Comparison of ENCODE assay signal across 21 cellular contexts in the genomic region with DNA sequence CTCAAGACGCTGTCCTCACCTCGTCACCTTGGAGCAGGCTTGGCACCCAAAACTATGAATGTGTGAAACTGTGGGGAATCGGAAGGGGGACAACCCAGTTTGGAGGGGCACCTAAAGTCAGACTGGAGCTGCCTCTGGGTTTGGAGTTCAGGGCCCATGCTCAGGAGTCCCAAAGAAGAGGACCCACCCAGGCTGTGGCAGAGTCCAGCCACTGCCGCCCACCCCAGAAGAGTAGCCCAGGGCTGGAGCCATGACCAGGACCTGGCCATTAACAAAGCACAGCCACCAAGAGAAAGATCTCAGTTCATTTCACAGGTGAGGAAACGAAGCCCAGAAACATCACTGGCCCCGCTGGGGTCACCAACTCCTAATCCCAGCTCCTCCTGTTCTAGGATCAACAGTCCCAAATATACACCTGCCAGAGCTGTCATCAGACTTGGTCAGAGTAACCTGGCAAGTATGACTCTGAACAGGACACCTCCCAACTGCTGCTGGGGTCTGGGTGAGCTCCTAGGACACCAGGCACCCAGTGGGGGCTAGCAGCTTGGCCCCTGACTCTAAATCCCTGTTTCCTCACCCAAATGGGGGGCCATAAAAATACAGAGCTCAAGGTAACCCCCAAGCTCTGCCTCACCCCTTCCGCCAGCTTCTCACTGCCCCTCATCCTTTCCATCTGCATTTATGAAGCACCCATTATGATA. TPM values are rescaled to one million over a fixed set of nuclear protein-coding genes. Genes with fewer than 3 reads are reported as not detected.
DNase-seq lines count a peak whose midpoint lies in the region; ATAC-seq, FAIRE-seq and TF ChIP-seq lines count a peak whose summit lies in the region.
"Had no signal": no experiment of that assay in that cellular context is flagged by ENCODE, and none has a peak within 500 bp of the region (broad histone marks: within the 10 kb centered on the region; RNA-seq: fewer than 3 reads in every experiment).

No MANE protein-coding gene starts in this region.

- no peak for FAIRE-seq in frontal cortex (lab: Jason Lieb, UNC)
- FAIRE-seq: GM19239, TTC549 had no signal

- POLR2A ChIA-PET in MCF 10A (lab: Yijun Ruan, JAX) = interaction anchor here (0.6 kb wide), 1 partner anchor 14 kb away, joined by 3 read pairs; no protein-coding TSS in a partner anchor

- TF ChIP-seq CTCF in breast epithelium (IDR thresholded peaks at IDR 0.05) (no peak), MCF 10A (IDR thresholded peaks at IDR 0.05; ENCODE audit: unreplicated experiment) (no peak), suprapubic skin (IDR thresholded peaks at IDR 0.05) (no peak)

- BruUV-seq in MCF 10A (replicated peaks; lab: Mats Ljungman, UMichigan) = no TSS peak

- no peak for ATAC-seq in HG03354 (IDR thresholded peaks at IDR 0.05; ENCODE audit: poor library complexity, severe bottlenecking, unreplicated experiment)
- no peak for ATAC-seq in HG02970 (IDR thresholded peaks at IDR 0.05; ENCODE audit: low FRiP score, unreplicated experiment)
- ATAC-seq: activated CD4-positive, alpha-beta T cell treated with anti-CD3 and anti-CD28 coated beads for 36 hours; activated CD8-positive, alpha-beta memory T cell treated with anti-CD3 and anti-CD28 coated beads, Interleukin-2, amount 10 ng/mL, durations not matched to agents 7 days and 5 days; body of pancreas had no signal

- intact Hi-C loops in breast epithelium (cut with DNase I; ENCODE audit: low total_unique reads) (no loop called here), MCF 10A (cut with micrococcal nuclease) (no loop called here)

- H3K27ac Mint-ChIP-seq in MCF 10A (ENCODE audit: low read depth, unreplicated experiment) = no peak overlapping the region
- H3K27ac Mint-ChIP-seq: activated CD4-positive, alpha-beta T cell treated with anti-CD3 and anti-CD28 coated beads for 36 hours; activated CD8-positive, alpha-beta memory T cell treated with anti-CD3 and anti-CD28 coated beads, Interleukin-2, amount 10 ng/mL, durations not matched to agents 7 days and 5 days had no signal

- H3K9me3 ChIP-seq in breast epithelium (no peaks in the 10 kb centered on the region), suprapubic skin (no peaks in the 10 kb centered on the region)
- H3K9me3 ChIP-seq: body of pancreas had no signal

- H3K4me1 Mint-ChIP-seq in MCF 10A (ENCODE audit: insufficient read depth, unreplicated experiment) = peaks cover 6% of the 10 kb centered on the region

- H3K36me3 ChIP-seq in breast epithelium (no peaks in the 10 kb centered on the region), suprapubic skin (no peaks in the 10 kb centered on the region)

- H3K27ac ChIP-seq in breast epithelium (peak overlapping the region; percentile 17 to 85), suprapubic skin (no peak overlapping the region)
- H3K27ac ChIP-seq: body of pancreas had no signal

- H3K36me3 Mint-ChIP-seq in MCF 10A (ENCODE audit: insufficient read depth, unreplicated experiment) = no peaks in the 10 kb centered on the region
- H3K36me3 Mint-ChIP-seq: activated CD8-positive, alpha-beta memory T cell treated with anti-CD3 and anti-CD28 coated beads, Interleukin-2, amount 10 ng/mL, durations not matched to agents 7 days and 5 days had no signal

- TF ChIP-seq EP300 in suprapubic skin (IDR thresholded peaks at IDR 0.05) = no peak

- CTCF ChIA-PET in MCF 10A (lab: Yijun Ruan, JAX) = interaction anchor here (1.0 to 2.5 kb wide), 2 partner anchors 33 to 36 kb away, joined by 3 to 19 read pairs; a partner anchor contains a TSS

- DNase-seq in breast epithelium (ENCODE audit: low spot score in 2 of 2) (no peak), MCF 10A (ENCODE audit: unreplicated experiment) (no peak), frontal cortex (ENCODE audit: low spot score in 2 of 2) (peak; percentile 12 to 14), suprapubic skin (ENCODE audit: low spot score in 2 of 2) (peak; percentile 45 to 57)
- DNase-seq: activated CD4-positive, alpha-beta T cell treated with anti-CD3 and anti-CD28 coated beads for 36 hours; activated CD8-positive, alpha-beta memory T cell treated with anti-CD3 and anti-CD28 coated beads, Interleukin-2, amount 10 ng/mL, durations not matched to agents 7 days and 5 days; body of pancreas; foreskin fibroblast; GOT3; hypothalamus; islet precursor cell; mammary epithelial cell; NCI-H1417; NCI-H524 treated with DMSO at 0.1 percent for 48 hours; stimulated activated CD4-positive, alpha-beta T cell treated with anti-CD3 and anti-CD28 coated beads, Interleukin-2, amount 100 ng/mL, for 48 hours had no signal

- H3K27me3 ChIP-seq in breast epithelium (no peaks in the 10 kb centered on the region), suprapubic skin (peaks cover 18% of the 10 kb centered on the region)
- H3K27me3 ChIP-seq: body of pancreas had no signal

- H3K4me1 ChIP-seq in breast epithelium (peaks cover 0 to 6% of the 10 kb centered on the region in 2 donors), suprapubic skin (peaks cover 48% of the 10 kb centered on the region)

- TF ChIP-seq POLR2A in breast epithelium (IDR thresholded peaks at IDR 0.05) (no peak), suprapubic skin (IDR thresholded peaks at IDR 0.05) (no peak)

- peaks cover 17% of the 10 kb centered on the region for H3K27me3 Mint-ChIP-seq in MCF 10A (ENCODE audit: insufficient read depth, unreplicated experiment)

- 81% methylated on average over 4 of the region's 7 CpGs for WGBS in suprapubic skin

- peak overlapping the region; percentile 67 to 92 (median 82) for H3K4me3 ChIP-seq in breast epithelium
- peak overlapping the region; percentile 79 for H3K4me3 ChIP-seq in suprapubic skin
- H3K4me3 ChIP-seq: body of pancreas, skin epidermis had no signal

- H3K4me3 Mint-ChIP-seq in MCF 10A (ENCODE audit: unreplicated experiment) = no peak overlapping the region
- H3K4me3 Mint-ChIP-seq: activated CD4-positive, alpha-beta T cell treated with anti-CD3 and anti-CD28 coated beads for 36 hours; activated CD8-positive, alpha-beta memory T cell treated with anti-CD3 and anti-CD28 coated beads, Interleukin-2, amount 10 ng/mL, durations not matched to agents 7 days and 5 days had no signal

- H3K9me3 Mint-ChIP-seq in MCF 10A (ENCODE audit: unreplicated experiment) = no peaks in the 10 kb centered on the region

RNA-seq across cellular contexts. Expression of a gene that starts 2.7 kb away (rescaled TPM):
- 10 to 100 TPM; 11.7 to 27.9 (median 22.6) TPM for total RNA-seq in breast epithelium
- total RNA-seq in MCF 10A (2022) = 2.3 and 4.5 TPM in 2 replicates
- total RNA-seq in frontal cortex = 1.6 TPM
- 1 to 10 TPM; 2.6 to 8.9 (median 5.4) TPM for total RNA-seq in suprapubic skin
- total RNA-seq: activated CD8-positive, alpha-beta memory T cell treated with anti-CD3 and anti-CD28 coated beads, Interleukin-2, amount 10 ng/mL, durations not matched to agents 7 days and 5 days had no signal

RNA-seq across cellular contexts. Expression of a gene that starts 23.3 kb away (rescaled TPM):
- total RNA-seq in breast epithelium (100 to 1,000 TPM in 2 of 3 donors, 10 to 100 TPM in 1; 38.8 to 156 (median 112) TPM), MCF 10A (2022) (145 and 184 TPM in 2 replicates), frontal cortex (35.5 TPM), suprapubic skin (10 to 100 TPM; 12.7 to 24.7 (median 17.9) TPM)

RNA-seq across cellular contexts. Expression of a gene that starts 35.5 kb away (rescaled TPM):
- total RNA-seq in breast epithelium (10 to 100 TPM in 1 of 3 donors, 1 to 10 TPM in 2; 3.7 to 10.1 (median 5.9) TPM), MCF 10A (2022) (2.5 and 3.2 TPM in 2 replicates), frontal cortex (1.6 TPM), suprapubic skin (1 to 10 TPM; 1.5 to 4.1 (median 2.5) TPM)
- total RNA-seq: activated CD8-positive, alpha-beta memory T cell treated with anti-CD3 and anti-CD28 coated beads, Interleukin-2, amount 10 ng/mL, durations not matched to agents 7 days and 5 days; HT1080 had no signal

RNA-seq across cellular contexts. Expression of a gene that starts 52.8 kb away (rescaled TPM):
- total RNA-seq in breast epithelium = 1,000 to 10,000 TPM; 2,151 to 6,439 (median 3,491) TPM
- 8,367 and 15,492 TPM in 2 replicates for total RNA-seq in MCF 10A (2022)
- total RNA-seq in frontal cortex = 254 TPM
- total RNA-seq in suprapubic skin = 1,000 to 10,000 TPM in 2 of 4 donors, 100 to 1,000 TPM in 2; 578 to 1,480 (median 967) TPM

Comparison
In these comparisons a context has a peak if more than half of its experiments do, and no peak if none do; other contexts are left out.
1. DNase-seq: peak in frontal cortex (2 of 2) and suprapubic skin (2 of 2); none in breast epithelium (0 of 2) and MCF 10A (single experiment).